1 cellular context compared by ENCODE assay signal in the genomic region with DNA sequence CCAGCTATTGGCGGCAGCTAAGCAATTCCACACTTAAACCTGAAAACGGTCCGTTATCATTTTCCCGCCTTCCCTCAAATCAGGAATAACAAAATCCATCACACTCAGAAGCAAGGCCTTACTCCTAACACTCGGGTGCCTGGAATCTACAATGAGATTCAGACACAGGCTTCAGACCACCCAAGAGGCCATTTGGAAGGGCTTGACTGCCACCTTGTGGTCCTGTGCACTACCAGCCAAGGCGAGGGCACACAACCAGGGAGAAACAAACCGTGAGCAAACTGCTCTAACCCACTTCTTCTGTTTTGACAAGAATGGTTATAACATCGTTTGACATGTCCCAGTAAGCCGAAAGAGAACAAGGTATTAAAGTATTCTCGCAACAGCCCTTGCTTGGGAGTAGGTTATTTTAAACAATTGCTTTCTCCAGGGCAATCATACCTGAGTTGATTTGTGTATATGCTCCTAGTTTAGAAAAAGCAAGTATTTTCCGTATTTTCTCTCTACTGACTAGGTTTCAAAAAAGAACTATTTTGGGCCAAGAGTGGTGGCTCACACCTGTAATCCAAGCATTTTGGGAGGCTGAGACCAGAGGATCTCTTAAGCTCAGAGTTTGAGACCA.
TF ChIP-seq lines count a peak whose summit lies in the region.

No MANE protein-coding gene starts in this region.

TF ChIP-seq in Ishikawa, 13 proteins besides CTCF, POLR2A, EP300 and RAD21 (continued from another document):
- TF ChIP-seq REST (IDR thresholded peaks at IDR 0.05; ENCODE audit: low read depth) = no peak
- no peak for TF ChIP-seq TAF1 (IDR thresholded peaks at IDR 0.05; ENCODE audit: low read depth)
- TF ChIP-seq YY1 (IDR thresholded peaks at IDR 0.05; ENCODE audit: low read depth) = no peak
- TF ChIP-seq EGR1 (IDR thresholded peaks at IDR 0.05) = no peak
